1 cellular context compared by ENCODE assay signal in genomic region chr20:36836591-36837329, GRCh38.
TF ChIP-seq lines count a peak whose summit lies in the region.

No MANE protein-coding gene starts in this region.

TF ChIP-seq in WTC11, 78 proteins besides CTCF, POLR2A, EP300 and RAD21 (continued from another document):
- TF ChIP-seq PRDM15 (CRISPR knock-in tag; IDR thresholded peaks at IDR 0.05): no peak
- TF ChIP-seq, protein P1, sequence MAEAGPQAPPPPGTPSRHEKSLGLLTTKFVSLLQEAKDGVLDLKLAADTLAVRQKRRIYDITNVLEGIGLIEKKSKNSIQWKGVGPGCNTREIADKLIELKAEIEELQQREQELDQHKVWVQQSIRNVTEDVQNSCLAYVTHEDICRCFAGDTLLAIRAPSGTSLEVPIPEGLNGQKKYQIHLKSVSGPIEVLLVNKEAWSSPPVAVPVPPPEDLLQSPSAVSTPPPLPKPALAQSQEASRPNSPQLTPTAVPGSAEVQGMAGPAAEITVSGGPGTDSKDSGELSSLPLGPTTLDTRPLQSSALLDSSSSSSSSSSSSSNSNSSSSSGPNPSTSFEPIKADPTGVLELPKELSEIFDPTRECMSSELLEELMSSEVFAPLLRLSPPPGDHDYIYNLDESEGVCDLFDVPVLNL (CRISPR knock-in tag; IDR thresholded peaks at IDR 0.05; ENCODE audit: borderline replicate concordance, low read depth): no peak
- no peak for TF ChIP-seq ZNF416 (CRISPR knock-in tag; IDR thresholded peaks at IDR 0.05)
- peak; percentile 78; the same call in 1 of the 2 replicates for TF ChIP-seq ZNF396 (CRISPR knock-in tag; IDR thresholded peaks at IDR 0.05; ENCODE audit: borderline replicate concordance)
- 0 out of 2 replicates have a peak, but pooled peaks have one; percentile 25 for TF ChIP-seq ZNF671 (CRISPR knock-in tag; IDR thresholded peaks at IDR 0.05)
- TF ChIP-seq CREM (CRISPR knock-in tag; IDR thresholded peaks at IDR 0.05): no peak
- peak; percentile 99 for TF ChIP-seq GTF2I (CRISPR knock-in tag; conservative IDR thresholded peaks at IDR 0.05)
- TF ChIP-seq, protein P2, sequence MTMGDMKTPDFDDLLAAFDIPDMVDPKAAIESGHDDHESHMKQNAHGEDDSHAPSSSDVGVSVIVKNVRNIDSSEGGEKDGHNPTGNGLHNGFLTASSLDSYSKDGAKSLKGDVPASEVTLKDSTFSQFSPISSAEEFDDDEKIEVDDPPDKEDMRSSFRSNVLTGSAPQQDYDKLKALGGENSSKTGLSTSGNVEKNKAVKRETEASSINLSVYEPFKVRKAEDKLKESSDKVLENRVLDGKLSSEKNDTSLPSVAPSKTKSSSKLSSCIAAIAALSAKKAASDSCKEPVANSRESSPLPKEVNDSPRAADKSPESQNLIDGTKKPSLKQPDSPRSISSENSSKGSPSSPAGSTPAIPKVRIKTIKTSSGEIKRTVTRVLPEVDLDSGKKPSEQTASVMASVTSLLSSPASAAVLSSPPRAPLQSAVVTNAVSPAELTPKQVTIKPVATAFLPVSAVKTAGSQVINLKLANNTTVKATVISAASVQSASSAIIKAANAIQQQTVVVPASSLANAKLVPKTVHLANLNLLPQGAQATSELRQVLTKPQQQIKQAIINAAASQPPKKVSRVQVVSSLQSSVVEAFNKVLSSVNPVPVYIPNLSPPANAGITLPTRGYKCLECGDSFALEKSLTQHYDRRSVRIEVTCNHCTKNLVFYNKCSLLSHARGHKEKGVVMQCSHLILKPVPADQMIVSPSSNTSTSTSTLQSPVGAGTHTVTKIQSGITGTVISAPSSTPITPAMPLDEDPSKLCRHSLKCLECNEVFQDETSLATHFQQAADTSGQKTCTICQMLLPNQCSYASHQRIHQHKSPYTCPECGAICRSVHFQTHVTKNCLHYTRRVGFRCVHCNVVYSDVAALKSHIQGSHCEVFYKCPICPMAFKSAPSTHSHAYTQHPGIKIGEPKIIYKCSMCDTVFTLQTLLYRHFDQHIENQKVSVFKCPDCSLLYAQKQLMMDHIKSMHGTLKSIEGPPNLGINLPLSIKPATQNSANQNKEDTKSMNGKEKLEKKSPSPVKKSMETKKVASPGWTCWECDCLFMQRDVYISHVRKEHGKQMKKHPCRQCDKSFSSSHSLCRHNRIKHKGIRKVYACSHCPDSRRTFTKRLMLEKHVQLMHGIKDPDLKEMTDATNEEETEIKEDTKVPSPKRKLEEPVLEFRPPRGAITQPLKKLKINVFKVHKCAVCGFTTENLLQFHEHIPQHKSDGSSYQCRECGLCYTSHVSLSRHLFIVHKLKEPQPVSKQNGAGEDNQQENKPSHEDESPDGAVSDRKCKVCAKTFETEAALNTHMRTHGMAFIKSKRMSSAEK (CRISPR knock-in tag; IDR thresholded peaks at IDR 0.05; ENCODE audit: borderline replicate concordance): 0 out of 2 replicates have a peak, but pooled peaks have one; percentile 9
